ENCODE assay signal across 31 cellular contexts in genomic region chrX:13261348-13261747, GRCh38. TPM values are rescaled to one million over a fixed set of nuclear protein-coding genes. Genes with fewer than 3 reads are reported as not detected.
"Had no signal": no experiment of that assay in that cellular context is flagged by ENCODE, and none has a peak within 500 bp of the region (broad histone marks: within the 10 kb centered on the region; RNA-seq: fewer than 3 reads in every experiment).

No MANE protein-coding gene starts in this region.

- H3K9me3 ChIP-seq: ascending aorta, breast epithelium, esophagus muscularis mucosa, gastrocnemius medialis had no signal

- H3K36me3 ChIP-seq: ascending aorta, breast epithelium, cardiac muscle cell, esophagus muscularis mucosa, gastrocnemius medialis had no signal

- H3K27ac ChIP-seq: ascending aorta, breast epithelium, cardiac muscle cell, esophagus muscularis mucosa, foreskin keratinocyte, gastrocnemius medialis had no signal

- DNase-seq: activated CD4-positive, alpha-beta memory T cell treated with anti-CD3 and anti-CD28 coated beads, Interleukin-2, amount 10 ng/mL, durations not matched to agents 7 days and 5 days; activated CD4-positive, alpha-beta T cell treated with anti-CD3 and anti-CD28 coated beads for 1 hour; activated CD4-positive, alpha-beta T cell treated with anti-CD3 and anti-CD28 coated beads for 4 hours; activated CD4-positive, alpha-beta T cell treated with anti-CD3 and anti-CD28 coated beads, Interleukin-2, amount 10 ng/mL, durations not matched to agents 7 days and 5 days; activated CD4-positive, alpha-beta T cell treated with anti-CD3 and anti-CD28 coated beads, Interleukin-2, amount 50 U/mL, for 4 hours; activated CD8-positive, alpha-beta memory T cell treated with anti-CD3 and anti-CD28 coated beads, Interleukin-2, amount 50 U/mL, for 48 hours; activated gamma-delta T cell; activated naive CD4-positive, alpha-beta T cell; activated naive CD4-positive, alpha-beta T cell treated with anti-CD3 and anti-CD28 coated beads, Interleukin-2, amount 10 ng/mL, durations not matched to agents 7 days and 5 days; activated naive CD8-positive, alpha-beta T cell treated with anti-CD3 and anti-CD28 coated beads, Interleukin-2, amount 10 ng/mL, durations not matched to agents 7 days and 5 days; activated T-cell treated with anti-CD3 and anti-CD28 coated beads for 4 hours; activated T-cell treated with anti-CD3 and anti-CD28 coated beads, Interleukin-2, amount 50 U/mL, for 24 hours; activated T-cell treated with anti-CD3 and anti-CD28 coated beads, Interleukin-2, amount 50 U/mL, for 72 hours; central memory CD4-positive, alpha-beta T cell; cerebellar nuclear complex; cortex of kidney; dermis blood vessel endothelial cell; effector CD4-positive, alpha-beta T cell; effector memory CD8-positive, alpha-beta T cell; erythroblast; foreskin keratinocyte; gastrocnemius medialis; glutamatergic neuron; T-helper 2 cell had no signal

- H3K27me3 ChIP-seq: ascending aorta, cardiac muscle cell, esophagus muscularis mucosa, foreskin keratinocyte, gastrocnemius medialis had no signal

- H3K4me1 ChIP-seq: ascending aorta, breast epithelium, esophagus muscularis mucosa, gastrocnemius medialis had no signal

- ATAC-seq: activated naive CD4-positive, alpha-beta T cell treated with anti-CD3 and anti-CD28 coated beads, Interleukin-2, amount 50 U/mL, for 72 hours; activated T-cell treated with anti-CD3 and anti-CD28 coated beads, Interleukin-2, amount 50 U/mL, for 72 hours; effector memory CD8-positive, alpha-beta T cell; foreskin keratinocyte; gastrocnemius medialis; WTC11 had no signal

- H3K4me3 ChIP-seq: ascending aorta, breast epithelium, cardiac muscle cell, esophagus muscularis mucosa, gastrocnemius medialis had no signal

RNA-seq across cellular contexts. Expression of gene ATXN3L, which starts 58.5 kb away (rescaled TPM):
- total RNA-seq: activated CD4-positive, alpha-beta memory T cell treated with anti-CD3 and anti-CD28 coated beads, Interleukin-2, amount 10 ng/mL, durations not matched to agents 7 days and 5 days; activated CD4-positive, alpha-beta T cell treated with anti-CD3 and anti-CD28 coated beads, Interleukin-2, amount 10 ng/mL, durations not matched to agents 7 days and 5 days; activated naive CD4-positive, alpha-beta T cell treated with anti-CD3 and anti-CD28 coated beads, Interleukin-2, amount 50 U/mL, for 72 hours; activated naive CD8-positive, alpha-beta T cell treated with anti-CD3 and anti-CD28 coated beads, Interleukin-2, amount 10 ng/mL, durations not matched to agents 7 days and 5 days; activated T-cell treated with anti-CD3 and anti-CD28 coated beads, Interleukin-2, amount 50 U/mL, for 72 hours; ascending aorta; breast epithelium; cardiac muscle cell; dermis blood vessel endothelial cell; esophagus muscularis mucosa; foreskin keratinocyte; gastrocnemius medialis; T-helper 1 cell treated with Interleukin-12 subunit alpha and Interleukin-12 subunit beta and Interleukin-4 antibody, amounts not matched to agents 30 ng/mL and 1 ng/mL, for 36 hours; WTC11 had no signal
- polyA plus RNA-seq: cardiac muscle cell, foreskin keratinocyte had no signal
